In the genomic region with DNA sequence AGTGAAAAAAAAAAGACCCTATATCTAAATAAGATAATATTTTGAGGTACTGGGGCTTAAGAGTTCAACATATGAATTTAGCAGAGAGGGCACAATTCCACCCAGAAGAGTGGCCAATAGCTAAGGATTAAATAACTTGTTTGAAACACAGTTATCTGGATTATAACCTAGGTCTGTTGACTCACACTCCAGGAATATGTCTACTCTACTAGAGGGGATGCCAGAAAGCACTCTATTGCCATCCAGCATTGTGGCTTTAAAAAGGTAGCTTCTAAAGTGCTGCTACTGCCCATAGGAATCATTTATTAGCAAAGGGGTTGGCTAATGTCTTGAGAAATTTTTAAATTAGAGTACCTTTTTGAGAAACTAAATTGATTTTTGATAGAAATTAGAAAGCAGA, we compare ENCODE assay signal across 26 cellular contexts.
"Had no signal": no experiment of that assay in that cellular context is flagged by ENCODE, and none has a peak within 500 bp of the region (broad histone marks: within the 10 kb centered on the region; RNA-seq: fewer than 3 reads in every experiment).

No MANE protein-coding gene starts in this region.

- H3K36me3 ChIP-seq: stomach, suprapubic skin, thoracic aorta, thyroid gland, tibial artery, tibial nerve, transverse colon, upper lobe of left lung, upper lobe of right lung, uterus, vagina had no signal

- H3K27me3 ChIP-seq: stomach, suprapubic skin, testis, thyroid gland, tibial artery, tibial nerve, transverse colon, upper lobe of left lung, upper lobe of right lung, uterus, vagina had no signal

- H3K4me3 ChIP-seq: stomach, suprapubic skin, testis, thoracic aorta, thyroid gland, tibial artery, tibial nerve, transverse colon, upper lobe of left lung, upper lobe of right lung, uterus, vagina had no signal

- DNase-seq: stimulated activated CD4-positive, alpha-beta T cell treated with anti-CD3 and anti-CD28 coated beads, Interleukin-2, amount 100 ng/mL, for 48 hours; stimulated activated CD4-positive, alpha-beta T cell treated with anti-CD3 and anti-CD28 coated beads, Interleukin-4, amount 100 ng/mL, for 1 hour; stimulated activated CD4-positive, alpha-beta T cell treated with anti-CD3 and anti-CD28 coated beads, Interleukin-4, amount 100 ng/mL, for 24 hours; stimulated activated CD4-positive, alpha-beta T cell treated with anti-CD3 and anti-CD28 coated beads, Interleukin-4, amount 100 ng/mL, for 4 hours; stimulated activated CD8-positive, alpha-beta memory T cell treated with anti-CD3 and anti-CD28 coated beads, Interleukin-4, amount 100 ng/mL, for 48 hours; stimulated activated naive B cell treated with anti-CD40 and anti-IgM and Interleukin-4, amounts not matched to agents 10 μg/mL and 1 μg/mL and 100 μg/mL, for 72 hours; stimulated activated naive CD4-positive, alpha-beta T cell; stimulated activated naive CD4-positive, alpha-beta T cell treated with Interleukin-2 at 50 U/mL for 16 hours; stimulated activated naive CD8-positive, alpha-beta T cell treated with anti-CD3 and anti-CD28 coated beads, Interleukin-15, amount 100 ng/mL, for 72 hours; stimulated activated naive CD8-positive, alpha-beta T cell treated with anti-CD3 and anti-CD28 coated beads, Interleukin-15, Interleukin-2, amounts not matched to agents 100 U/mL and 50 U/mL, for 24 hours; stomach; substantia nigra; testis; thyroid gland; tibial artery; transverse colon; trophoblast cell; upper lobe of left lung; upper lobe of right lung; uterus had no signal

- H3K9me3 ChIP-seq: suprapubic skin, testis, thoracic aorta, thyroid gland, tibial artery, tibial nerve, transverse colon, upper lobe of left lung, upper lobe of right lung, uterus, vagina had no signal

- H3K4me1 ChIP-seq: stomach, suprapubic skin, testis, thyroid gland, tibial nerve, transverse colon, upper lobe of left lung, upper lobe of right lung, uterus, vagina had no signal

- H3K27ac ChIP-seq: stomach, suprapubic skin, testis, thoracic aorta, thyroid gland, tibial artery, tibial nerve, transverse colon, upper lobe of left lung, upper lobe of right lung, uterus, vagina had no signal

- ATAC-seq: stimulated activated effector memory CD8-positive, alpha-beta T cell treated with anti-CD3 and anti-CD28 coated beads, Interleukin-12 subunit alpha, Interleukin-12 subunit beta, amount 100 ng/mL, for 72 hours; stimulated activated memory B cell treated with anti-CD40 and anti-IgM and Interleukin-4, amounts not matched to agents 10 μg/mL and 1 μg/mL and 100 μg/mL, for 72 hours; stimulated activated naive B cell treated with anti-CD40 and anti-IgM and Interleukin-4, amounts not matched to agents 10 μg/mL and 1 μg/mL and 100 μg/mL, for 72 hours; stimulated activated naive CD8-positive, alpha-beta T cell treated with anti-CD3 and anti-CD28 coated beads, Interleukin-15, amount 100 ng/mL, for 72 hours; stimulated activated naive CD8-positive, alpha-beta T cell treated with anti-CD3 and anti-CD28 coated beads, Interleukin-15, Interleukin-2, amounts not matched to agents 100 U/mL and 50 U/mL, for 24 hours; upper lobe of right lung had no signal
